Comparison of ENCODE assay signal across 14 cellular contexts in the genomic region with DNA sequence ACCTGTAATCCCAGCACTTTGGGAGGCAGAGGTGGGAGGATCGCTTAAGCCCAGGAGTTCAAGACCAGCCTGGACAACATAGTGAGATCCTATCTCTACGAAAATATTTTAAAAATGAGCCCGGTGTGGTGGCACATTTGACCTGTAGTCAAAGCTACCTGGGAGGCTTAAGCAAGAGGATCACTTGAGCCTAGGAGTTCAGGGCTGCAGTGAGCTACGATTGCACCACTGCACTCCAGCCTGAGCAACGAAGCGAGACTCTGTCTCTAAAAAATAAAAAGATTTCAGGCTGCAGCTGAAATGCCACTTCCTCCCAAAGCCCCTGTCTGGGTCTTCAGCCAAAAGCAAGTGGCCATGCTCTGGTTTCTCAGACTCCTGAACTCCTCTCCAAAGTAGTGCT. TPM values are rescaled to one million over a fixed set of nuclear protein-coding genes. Genes with fewer than 3 reads are reported as not detected.
DNase-seq lines count a peak whose midpoint lies in the region; TF ChIP-seq lines count a peak whose summit lies in the region.
"Had no signal": no experiment of that assay in that cellular context is flagged by ENCODE, and none has a peak within 500 bp of the region (broad histone marks: within the 10 kb centered on the region; RNA-seq: fewer than 3 reads in every experiment).

No MANE protein-coding gene starts in this region.

- POLR2A ChIA-PET in OCI-LY7 (lab: Charles Lee) = interaction anchor here (1.5 kb wide), 1 partner anchor 10 kb away, joined by 5 read pairs; no protein-coding TSS in a partner anchor

- H3F3A ChIP-seq in DOHH2 (ENCODE audit: control insufficient read depth, insufficient read depth) = no peaks in the 10 kb centered on the region

- H3K9me2 ChIP-seq in DOHH2 (replicated peaks; ENCODE audit: control insufficient read depth, low read length) (no peaks in the 10 kb centered on the region), OCI-LY7 (ENCODE audit: insufficient read depth, low read length) (no peaks in the 10 kb centered on the region)

- H3K4me2 ChIP-seq in BLaER1 (peak overlapping the region; percentile 63), DOHH2 (ENCODE audit: low read length) (peak overlapping the region; percentile 50), OCI-LY7 (ENCODE audit: low read length) (no peak overlapping the region)
- H3K4me2 ChIP-seq: GM23338 had no signal

- no peak overlapping the region for H3K9ac ChIP-seq in BLaER1

- CTCF ChIA-PET in OCI-LY7 (lab: Charles Lee; ENCODE audit: unreplicated experiment) = no interaction called here

- TF ChIP-seq CTCF in DOHH2 (IDR thresholded peaks at IDR 0.05; ENCODE audit: low read depth, low read length, poor library complexity, severe bottlenecking) (no peak), OCI-LY7 (conservative IDR thresholded peaks at IDR 0.05; ENCODE audit: low read length) (no peak)

- H3K36me3 ChIP-seq in BLaER1 = no peaks in the 10 kb centered on the region
- no peaks in the 10 kb centered on the region for H3K36me3 ChIP-seq in DOHH2 (ENCODE audit: control insufficient read depth, low read length)
- H3K36me3 ChIP-seq in OCI-LY7 (ENCODE audit: insufficient read depth, low read length) = no peaks in the 10 kb centered on the region
- H3K36me3 ChIP-seq in SJCRH30 = no peaks in the 10 kb centered on the region

- H3K27ac ChIP-seq in BLaER1 (peak overlapping the region; percentile 56), DOHH2 (ENCODE audit: low read depth, low read length) (peak overlapping the region; percentile 10; the same call in 1 of the 2 replicates), OCI-LY7 (ENCODE audit: low read depth, low read length, poor library complexity, severe bottlenecking) (no peak overlapping the region), SJCRH30 (no peak overlapping the region)

- intact Hi-C loops in OCI-LY7 (cut with micrococcal nuclease; ENCODE audit: unreplicated experiment) = loop anchor here (5.0 kb wide), 1 partner anchor 190 kb away; no protein-coding TSS in a partner anchor

- H3K9me3 ChIP-seq in BLaER1 = peaks cover 43% of the 10 kb centered on the region
- no peaks in the 10 kb centered on the region for H3K9me3 ChIP-seq in DOHH2 (ENCODE audit: control insufficient read depth, insufficient read depth, low read length)
- H3K9me3 ChIP-seq in OCI-LY7 (ENCODE audit: low read length) = no peaks in the 10 kb centered on the region
- H3K9me3 ChIP-seq in SJCRH30 (replicated peaks) = no peaks in the 10 kb centered on the region

- H4K20me1 ChIP-seq in BLaER1 = no peaks in the 10 kb centered on the region
- no peaks in the 10 kb centered on the region for H4K20me1 ChIP-seq in DOHH2 (ENCODE audit: control insufficient read depth, insufficient read depth, low read depth, low read length)
- no peaks in the 10 kb centered on the region for H4K20me1 ChIP-seq in OCI-LY7 (ENCODE audit: insufficient read depth, low read length)

- H3K4me1 ChIP-seq in BLaER1 (peaks cover 85% of the 10 kb centered on the region), DOHH2 (ENCODE audit: control insufficient read depth, low read length) (peaks cover 31% of the 10 kb centered on the region), OCI-LY7 (ENCODE audit: insufficient read depth, low read length, poor library complexity, severe bottlenecking) (peaks cover 11% of the 10 kb centered on the region), SJCRH30 (no peaks in the 10 kb centered on the region)

- H3K79me2 ChIP-seq in DOHH2 (ENCODE audit: control insufficient read depth, low read length) (no peaks in the 10 kb centered on the region), OCI-LY7 (ENCODE audit: insufficient read depth, low read depth, low read length) (no peaks in the 10 kb centered on the region)

- H3K4me3 ChIP-seq in BLaER1 (no peak overlapping the region), DOHH2 (ENCODE audit: low read length) (peak overlapping the region; percentile 31), OCI-LY7 (ENCODE audit: low read depth, low read length, poor library complexity, severe bottlenecking) (no peak overlapping the region), SJCRH30 (no peak overlapping the region)
- H3K4me3 ChIP-seq: GM23338 had no signal

- peak; percentile 48 for DNase-seq in OCI-LY7 (ENCODE audit: low spot score)
- no peak for DNase-seq in SJCRH30
- DNase-seq in stimulated activated naive CD4-positive, alpha-beta T cell (lab: John Stamatoyannopoulos, UW) = no peak
- DNase-seq in NCI-H2227 treated with DMSO at 0.1 percent for 48 hours (lab: John Stamatoyannopoulos, UW) = no peak
- DNase-seq: C1 segment of cervical spinal cord; Calu3; CD4-positive, alpha-beta memory T cell; COR-L47; DMS53; DMS79 treated with DMSO at 0.1 percent for 48 hours; H9 had no signal

- H3K27me3 ChIP-seq in BLaER1 = no peaks in the 10 kb centered on the region
- H3K27me3 ChIP-seq in DOHH2 (ENCODE audit: control insufficient read depth, low read length) = peaks cover 10% of the 10 kb centered on the region
- peaks cover 2% of the 10 kb centered on the region; the same call in 1 of the 2 replicates for H3K27me3 ChIP-seq in SJCRH30

- H2AFZ ChIP-seq in OCI-LY7 (ENCODE audit: low read length) = no peak overlapping the region
- H2AFZ ChIP-seq: GM23338 had no signal

- no TSS peak for BruUV-seq in OCI-LY7 (replicated peaks; lab: Mats Ljungman, UMichigan)

RNA-seq across cellular contexts. Expression of a gene that starts 38.7 kb away (rescaled TPM):
- 32.5 and 33.8 TPM in 2 replicates for total RNA-seq in OCI-LY7 (2014; rRNA removed; shearing (Covaris generic))
- total RNA-seq in OCI-LY7 (2022) = 62.8 and 63.5 TPM in 2 replicates
- not detected in 2 replicates for total RNA-seq in SJCRH30 (2014; rRNA removed; shearing (Covaris generic))

Comparison
In these comparisons a context has a peak if more than half of its experiments do, and no peak if none do; other contexts are left out.
1. H3K27ac ChIP-seq: peak in BLaER1 (single experiment) and DOHH2 (single experiment); none in OCI-LY7 (single experiment) and SJCRH30 (single experiment).
2. RNA of a gene that starts 38.7 kb away (total RNA-seq): 32.5 to 63.5 TPM in OCI-LY7; not detected in SJCRH30; every median in the first group is over 10 times any median in the second.